ENCODE assay signal across 10 cellular contexts in the genomic region with DNA sequence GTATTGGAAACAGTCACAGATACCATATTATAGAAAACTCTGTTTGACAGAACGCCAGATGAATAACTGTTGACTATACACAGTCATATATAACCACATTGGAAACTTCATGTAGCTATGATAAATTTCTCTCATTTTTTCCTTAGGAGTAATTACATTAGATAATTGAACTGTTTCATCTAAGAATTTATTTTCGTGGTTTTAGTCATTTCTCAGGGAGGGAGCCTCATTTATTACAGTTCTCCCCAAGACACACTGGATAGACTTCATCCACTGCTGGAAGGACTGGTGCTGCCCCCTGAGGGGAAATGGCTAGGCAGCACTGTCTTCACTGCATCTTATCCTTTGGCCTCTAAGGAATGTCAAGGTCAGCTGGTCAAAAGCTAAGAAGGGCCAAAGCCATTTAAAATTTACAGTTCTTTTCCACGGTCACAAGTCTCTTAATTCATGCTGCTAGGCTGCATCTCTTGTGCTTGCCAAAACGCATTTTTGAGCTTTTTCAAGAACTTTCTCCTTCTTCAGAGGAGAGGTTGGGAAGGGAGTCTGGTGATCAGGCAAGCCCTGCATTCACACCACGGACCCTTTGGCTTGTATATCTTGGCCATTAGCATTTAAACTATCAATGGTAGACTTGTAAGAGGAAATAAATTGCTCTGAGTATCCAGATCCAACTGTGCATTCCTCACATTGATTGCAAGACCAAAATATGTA.
DNase-seq lines count a peak whose midpoint lies in the region; TF ChIP-seq lines count a peak whose summit lies in the region.
"Had no signal": no experiment of that assay in that cellular context is flagged by ENCODE, and none has a peak within 500 bp of the region (broad histone marks: within the 10 kb centered on the region; RNA-seq: fewer than 3 reads in every experiment).

No MANE protein-coding gene starts in this region.

- H3K4me3 ChIP-seq in astrocyte of the cerebellum (ENCODE audit: low read depth, low read length) (no peak overlapping the region), MM.1S (ENCODE audit: low read length) (no peak overlapping the region)

- no peak overlapping the region for H3K27ac ChIP-seq in MM.1S (ENCODE audit: low read length)

- no peaks in the 10 kb centered on the region for H3K9me3 Mint-ChIP-seq in activated T-cell treated with anti-CD3 and anti-CD28 coated beads, Interleukin-2, amount 50 U/mL, for 24 hours
- H3K9me3 Mint-ChIP-seq in type B pancreatic cell = peaks cover 9% of the 10 kb centered on the region
- H3K9me3 Mint-ChIP-seq: activated naive CD8-positive, alpha-beta T cell treated with anti-CD3 and anti-CD28 coated beads, Interleukin-2, amount 50 U/mL, for 24 hours had no signal

- DNase-seq in activated T-cell treated with anti-CD3 and anti-CD28 coated beads, Interleukin-2, amount 50 U/mL, for 24 hours = no peak
- DNase-seq in activated T-cell treated with anti-CD3 and anti-CD28 coated beads, Interleukin-2, amount 50 U/mL, for 48 hours = no peak
- DNase-seq in astrocyte of the cerebellum (ENCODE audit: low read depth) (peak; percentile 73), iris pigment epithelial cell (ENCODE audit: low read depth) (peak; percentile 65), type B pancreatic cell (ENCODE audit: extremely low spot score, unreplicated experiment) (no peak), D341Med (ENCODE audit: low spot score) (no peak), MM.1S (no peak), NCI-H510A treated with DMSO at 0.1 percent for 48 hours (lab: John Stamatoyannopoulos, UW) (no peak)
- DNase-seq: activated naive CD8-positive, alpha-beta T cell treated with anti-CD3 and anti-CD28 coated beads, Interleukin-2, amount 50 U/mL, for 24 hours; stimulated activated naive CD4-positive, alpha-beta T cell treated with Interleukin-2 at 50 U/mL for 16 hours had no signal

- TF ChIP-seq CTCF in astrocyte of the cerebellum (IDR thresholded peaks at IDR 0.05; ENCODE audit: low read depth, low read length, missing control alignments) = peak; percentile 45
- peak; percentile 52 for TF ChIP-seq CTCF in type B pancreatic cell (conservative IDR thresholded peaks at IDR 0.05)
- TF ChIP-seq CTCF in MM.1S (IDR thresholded peaks at IDR 0.05; ENCODE audit: low read length) = no peak

- no peak overlapping the region for H3K4me2 ChIP-seq in MM.1S (ENCODE audit: low read depth, low read length)

- no peaks in the 10 kb centered on the region for H3K9me2 ChIP-seq in MM.1S (replicated peaks; ENCODE audit: insufficient read depth, low read length)

- in situ Hi-C loops in astrocyte of the cerebellum (cut with HindIII; ENCODE audit: low sequenced_read_pairs) = no loop called here

- no peaks in the 10 kb centered on the region for H4K20me1 ChIP-seq in MM.1S (ENCODE audit: insufficient read depth, low read length)

- no peak overlapping the region for H3K9ac ChIP-seq in MM.1S (ENCODE audit: low read length)

- H2AFZ ChIP-seq in MM.1S (ENCODE audit: low read length) = no peak overlapping the region

- H3K4me1 ChIP-seq in MM.1S (ENCODE audit: low read length) = no peaks in the 10 kb centered on the region

- no peaks in the 10 kb centered on the region for H3F3A ChIP-seq in MM.1S (ENCODE audit: insufficient read depth, low read length)

- H3K36me3 ChIP-seq in MM.1S (replicated peaks; ENCODE audit: insufficient read depth, low read length) = no peaks in the 10 kb centered on the region

- H3K79me2 ChIP-seq in MM.1S (ENCODE audit: low read length) = no peaks in the 10 kb centered on the region

- peaks cover 9% of the 10 kb centered on the region for H3K27me3 Mint-ChIP-seq in activated T-cell treated with anti-CD3 and anti-CD28 coated beads, Interleukin-2, amount 50 U/mL, for 24 hours
- H3K27me3 Mint-ChIP-seq in type B pancreatic cell = no peaks in the 10 kb centered on the region
- H3K27me3 Mint-ChIP-seq: activated naive CD8-positive, alpha-beta T cell treated with anti-CD3 and anti-CD28 coated beads, Interleukin-2, amount 50 U/mL, for 24 hours had no signal

- no peaks in the 10 kb centered on the region for H3K27me3 ChIP-seq in MM.1S (replicated peaks; ENCODE audit: insufficient read depth, low read length)

- no peaks in the 10 kb centered on the region for H3K9me3 ChIP-seq in MM.1S (replicated peaks; ENCODE audit: insufficient read depth, low read length)

- no peaks in the 10 kb centered on the region for H3K36me3 Mint-ChIP-seq in activated T-cell treated with anti-CD3 and anti-CD28 coated beads, Interleukin-2, amount 50 U/mL, for 24 hours (ENCODE audit: low read depth)
- H3K36me3 Mint-ChIP-seq in type B pancreatic cell = peaks cover 44% of the 10 kb centered on the region

- H3K4me1 Mint-ChIP-seq in activated T-cell treated with anti-CD3 and anti-CD28 coated beads, Interleukin-2, amount 50 U/mL, for 24 hours (ENCODE audit: low read depth) = peaks cover 27% of the 10 kb centered on the region
- peaks cover 34% of the 10 kb centered on the region for H3K4me1 Mint-ChIP-seq in type B pancreatic cell (ENCODE audit: unreplicated experiment)

- no peak overlapping the region for H3K4me3 Mint-ChIP-seq in activated T-cell treated with anti-CD3 and anti-CD28 coated beads, Interleukin-2, amount 50 U/mL, for 24 hours
- no peak overlapping the region for H3K4me3 Mint-ChIP-seq in type B pancreatic cell
- H3K4me3 Mint-ChIP-seq: activated naive CD8-positive, alpha-beta T cell treated with anti-CD3 and anti-CD28 coated beads, Interleukin-2, amount 50 U/mL, for 24 hours had no signal

- peak overlapping the region; percentile 82 for H3K27ac Mint-ChIP-seq in activated T-cell treated with anti-CD3 and anti-CD28 coated beads, Interleukin-2, amount 50 U/mL, for 24 hours
- no peak overlapping the region for H3K27ac Mint-ChIP-seq in type B pancreatic cell
- H3K27ac Mint-ChIP-seq: activated naive CD8-positive, alpha-beta T cell treated with anti-CD3 and anti-CD28 coated beads, Interleukin-2, amount 50 U/mL, for 24 hours had no signal

Comparison
In these comparisons a context has a peak if more than half of its experiments do, and no peak if none do; other contexts are left out.
1. DNase-seq: peak in astrocyte of the cerebellum (single experiment) and iris pigment epithelial cell (single experiment); none in activated T-cell treated with anti-CD3 and anti-CD28 coated beads, Interleukin-2, amount 50 U/mL, for 24 hours (single experiment), activated T-cell treated with anti-CD3 and anti-CD28 coated beads, Interleukin-2, amount 50 U/mL, for 48 hours (0 of 2), type B pancreatic cell (single experiment), D341Med (single experiment), MM.1S (single experiment) and NCI-H510A treated with DMSO at 0.1 percent for 48 hours (single experiment).